15 cellular contexts compared by ENCODE assay signal in genomic region chr4:109046549-109047171, GRCh38.
DNase-seq lines count a peak whose midpoint lies in the region; ATAC-seq, FAIRE-seq and TF ChIP-seq lines count a peak whose summit lies in the region.
"Had no signal": no experiment of that assay in that cellular context is flagged by ENCODE, and none has a peak within 500 bp of the region (broad histone marks: within the 10 kb centered on the region; RNA-seq: fewer than 3 reads in every experiment).

No MANE protein-coding gene starts in this region.

- peak overlapping the region; percentile 30 for H3K4me3 Mint-ChIP-seq in mesothelial cell of epicardium
- H3K4me3 Mint-ChIP-seq: memory B cell had no signal

- no peaks in the 10 kb centered on the region for H3F3A ChIP-seq in Loucy (ENCODE audit: low read depth)

- H3K4me1 ChIP-seq in Loucy (ENCODE audit: insufficient read depth, low read length, poor library complexity, severe bottlenecking) = peaks cover 6% of the 10 kb centered on the region
- H3K4me1 ChIP-seq in endocrine pancreas (ENCODE audit: control insufficient read depth, insufficient read depth, low read length) = no peaks in the 10 kb centered on the region
- no peaks in the 10 kb centered on the region for H3K4me1 ChIP-seq in mucosa of descending colon (ENCODE audit: low read depth)
- H3K4me1 ChIP-seq: BLaER1 had no signal

- H3K36me3 Mint-ChIP-seq in mesothelial cell of epicardium = peaks cover 12% of the 10 kb centered on the region
- H3K36me3 Mint-ChIP-seq: memory B cell had no signal

- peak overlapping the region; percentile 93 for H3K27ac Mint-ChIP-seq in mesothelial cell of epicardium
- H3K27ac Mint-ChIP-seq: memory B cell had no signal

- ATAC-seq in mucosa of descending colon = no peak
- ATAC-seq: GM12878 had no signal

- peak overlapping the region; percentile 59 for H2AFZ ChIP-seq in Loucy (ENCODE audit: low read length)

- H3K27me3 Mint-ChIP-seq in mesothelial cell of epicardium (ENCODE audit: low read depth) = no peaks in the 10 kb centered on the region
- H3K27me3 Mint-ChIP-seq: memory B cell had no signal

- no peaks in the 10 kb centered on the region for H3K36me3 ChIP-seq in Loucy (ENCODE audit: insufficient read depth, low read length)
- no peaks in the 10 kb centered on the region for H3K36me3 ChIP-seq in endocrine pancreas (ENCODE audit: control insufficient read depth, insufficient read depth, low read length)
- H3K36me3 ChIP-seq in mucosa of descending colon (ENCODE audit: low read depth) = no peaks in the 10 kb centered on the region
- H3K36me3 ChIP-seq: BLaER1, SJSA1 had no signal

- H3K4me1 Mint-ChIP-seq in mesothelial cell of epicardium = peaks cover 29% of the 10 kb centered on the region
- H3K4me1 Mint-ChIP-seq: memory B cell had no signal

- DNase-seq in A172 (ENCODE audit: low spot score) (peak; percentile 32), mesothelial cell of epicardium (ENCODE audit: low spot score in 2 of 2, unreplicated experiment in 2 of 2) (no peak), amygdala (lab: John Stamatoyannopoulos, UW) (no peak), mucosa of descending colon (no peak), RCC 7860 (ENCODE audit: low spot score) (no peak), NCI-H2227 (lab: John Stamatoyannopoulos, UW; ENCODE audit: unreplicated experiment) (no peak)
- DNase-seq: NCI-H1417; stimulated activated CD4-positive, alpha-beta T cell treated with anti-CD3 and anti-CD28 coated beads, Interleukin-4, amount 100 ng/mL, for 4 hours had no signal

- H3K79me2 ChIP-seq in Loucy (ENCODE audit: insufficient read depth, low read length) = no peaks in the 10 kb centered on the region

- TF ChIP-seq CTCF in Loucy (conservative IDR thresholded peaks at IDR 0.05; ENCODE audit: low read length) = no peak
- no peak for TF ChIP-seq CTCF in mesothelial cell of epicardium (IDR thresholded peaks at IDR 0.05; ENCODE audit: unreplicated experiment)
- no peak for TF ChIP-seq CTCF in mucosa of descending colon (IDR thresholded peaks at IDR 0.05)

- no peaks in the 10 kb centered on the region for H3K9me3 ChIP-seq in Loucy (ENCODE audit: insufficient read depth, low read depth, low read length)
- H3K9me3 ChIP-seq in endocrine pancreas (ENCODE audit: control insufficient read depth, low read length) = no peaks in the 10 kb centered on the region
- no peaks in the 10 kb centered on the region for H3K9me3 ChIP-seq in mucosa of descending colon
- H3K9me3 ChIP-seq: SJSA1 had no signal

- H3K4me2 ChIP-seq in Loucy (ENCODE audit: low read depth, low read length, poor library complexity, severe bottlenecking) = peak overlapping the region; percentile 23
- H3K4me2 ChIP-seq: BLaER1 had no signal

- peak overlapping the region; percentile 12 for H3K4me3 ChIP-seq in Loucy (ENCODE audit: low read length, poor library complexity, severe bottlenecking)
- peak overlapping the region; percentile 19 for H3K4me3 ChIP-seq in endocrine pancreas (ENCODE audit: control insufficient read depth, insufficient read depth, low read length)
- no peak overlapping the region for H3K4me3 ChIP-seq in mucosa of descending colon
- H3K4me3 ChIP-seq: BLaER1, GM12878, SJSA1 had no signal

- FAIRE-seq in RCC 7860 (lab: Jason Lieb, UNC) = no peak
- FAIRE-seq: GM12878, urothelium cell line had no signal

- H3K9me3 Mint-ChIP-seq in mesothelial cell of epicardium = peaks cover 13% of the 10 kb centered on the region

- H3K9ac ChIP-seq in Loucy (ENCODE audit: low read depth, low read length, poor library complexity, severe bottlenecking) (no peak overlapping the region), endocrine pancreas (ENCODE audit: control insufficient read depth, insufficient read depth, low read length) (no peak overlapping the region)
- H3K9ac ChIP-seq: BLaER1 had no signal

- no peaks in the 10 kb centered on the region for H3K9me2 ChIP-seq in Loucy (replicated peaks; ENCODE audit: low read depth, low read length)

- intact Hi-C loops in mucosa of descending colon (cut with DNase I, micrococcal nuclease) = no loop called here

- no peaks in the 10 kb centered on the region for H3K27me3 ChIP-seq in Loucy (ENCODE audit: insufficient read depth, low read length, poor library complexity, severe bottlenecking)
- H3K27me3 ChIP-seq in endocrine pancreas (ENCODE audit: control insufficient read depth, insufficient read depth, low read length) = no peaks in the 10 kb centered on the region
- H3K27me3 ChIP-seq: BLaER1, SJSA1 had no signal

- H4K20me1 ChIP-seq in Loucy (ENCODE audit: insufficient read depth, low read length, poor library complexity, severe bottlenecking) = no peaks in the 10 kb centered on the region
- H4K20me1 ChIP-seq: BLaER1 had no signal
